In the genomic region with DNA sequence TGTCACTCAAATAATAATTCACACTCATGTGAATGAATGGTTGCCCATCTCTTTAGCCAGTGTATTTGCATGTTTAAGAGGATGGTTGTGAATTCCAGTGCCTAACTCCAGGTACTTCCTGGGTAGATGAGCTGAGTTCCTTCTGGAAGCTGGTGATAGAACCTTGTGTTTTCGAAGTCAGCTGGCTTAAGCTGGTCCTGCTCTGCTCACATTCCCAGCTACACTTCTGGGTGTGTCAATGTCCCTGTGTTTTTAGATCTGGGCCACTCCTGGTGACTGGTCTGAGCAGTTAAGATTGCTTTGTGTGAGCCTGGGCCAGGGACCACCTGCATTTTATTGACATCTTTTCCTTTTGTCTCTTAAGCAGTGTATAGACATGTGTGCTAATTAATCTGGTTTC, we compare ENCODE assay signal across 1 cellular context.
TF ChIP-seq lines count a peak whose summit lies in the region.

No MANE protein-coding gene starts in this region.

TF ChIP-seq in IMR-90, 13 proteins besides CTCF, POLR2A, EP300 and RAD21:
- TF ChIP-seq RFX5 (IDR thresholded peaks at IDR 0.05; ENCODE audit: low read depth, low read length): no peak
- TF ChIP-seq, protein P1, sequence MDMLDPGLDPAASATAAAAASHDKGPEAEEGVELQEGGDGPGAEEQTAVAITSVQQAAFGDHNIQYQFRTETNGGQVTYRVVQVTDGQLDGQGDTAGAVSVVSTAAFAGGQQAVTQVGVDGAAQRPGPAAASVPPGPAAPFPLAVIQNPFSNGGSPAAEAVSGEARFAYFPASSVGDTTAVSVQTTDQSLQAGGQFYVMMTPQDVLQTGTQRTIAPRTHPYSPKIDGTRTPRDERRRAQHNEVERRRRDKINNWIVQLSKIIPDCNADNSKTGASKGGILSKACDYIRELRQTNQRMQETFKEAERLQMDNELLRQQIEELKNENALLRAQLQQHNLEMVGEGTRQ (IDR thresholded peaks at IDR 0.05; ENCODE audit: low read depth, low read length): no peak
- TF ChIP-seq FOS (IDR thresholded peaks at IDR 0.05; ENCODE audit: low read depth, low read length): no peak
- no peak for TF ChIP-seq MAFK (IDR thresholded peaks at IDR 0.05; ENCODE audit: low read depth, low read length)
- no peak for TF ChIP-seq CEBPB (IDR thresholded peaks at IDR 0.05; ENCODE audit: low read depth, low read length)
- TF ChIP-seq BHLHE40 (IDR thresholded peaks at IDR 0.05; ENCODE audit: low read depth, low read length): no peak
- no peak for TF ChIP-seq CHD1 (IDR thresholded peaks at IDR 0.05; ENCODE audit: low read depth, low read length)
- TF ChIP-seq RCOR1 (IDR thresholded peaks at IDR 0.05; ENCODE audit: insufficient replicate concordance, low read length): no peak
- no peak for TF ChIP-seq MXI1 (IDR thresholded peaks at IDR 0.05; ENCODE audit: borderline replicate concordance, low read depth, low read length)
- no peak for TF ChIP-seq MAZ (IDR thresholded peaks at IDR 0.05; ENCODE audit: borderline replicate concordance, low read depth, low read length)
- TF ChIP-seq SMC3 (IDR thresholded peaks at IDR 0.05; ENCODE audit: low read depth, low read length): no peak
- no peak for TF ChIP-seq NFE2L2 (IDR thresholded peaks at IDR 0.05; ENCODE audit: low read depth, low read length)
- TF ChIP-seq, protein P2, sequence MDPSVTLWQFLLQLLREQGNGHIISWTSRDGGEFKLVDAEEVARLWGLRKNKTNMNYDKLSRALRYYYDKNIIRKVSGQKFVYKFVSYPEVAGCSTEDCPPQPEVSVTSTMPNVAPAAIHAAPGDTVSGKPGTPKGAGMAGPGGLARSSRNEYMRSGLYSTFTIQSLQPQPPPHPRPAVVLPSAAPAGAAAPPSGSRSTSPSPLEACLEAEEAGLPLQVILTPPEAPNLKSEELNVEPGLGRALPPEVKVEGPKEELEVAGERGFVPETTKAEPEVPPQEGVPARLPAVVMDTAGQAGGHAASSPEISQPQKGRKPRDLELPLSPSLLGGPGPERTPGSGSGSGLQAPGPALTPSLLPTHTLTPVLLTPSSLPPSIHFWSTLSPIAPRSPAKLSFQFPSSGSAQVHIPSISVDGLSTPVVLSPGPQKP (IDR thresholded peaks at IDR 0.05; ENCODE audit: borderline replicate concordance, low read depth, low read length): no peak
